24 cellular contexts compared by ENCODE assay signal in the genomic region with DNA sequence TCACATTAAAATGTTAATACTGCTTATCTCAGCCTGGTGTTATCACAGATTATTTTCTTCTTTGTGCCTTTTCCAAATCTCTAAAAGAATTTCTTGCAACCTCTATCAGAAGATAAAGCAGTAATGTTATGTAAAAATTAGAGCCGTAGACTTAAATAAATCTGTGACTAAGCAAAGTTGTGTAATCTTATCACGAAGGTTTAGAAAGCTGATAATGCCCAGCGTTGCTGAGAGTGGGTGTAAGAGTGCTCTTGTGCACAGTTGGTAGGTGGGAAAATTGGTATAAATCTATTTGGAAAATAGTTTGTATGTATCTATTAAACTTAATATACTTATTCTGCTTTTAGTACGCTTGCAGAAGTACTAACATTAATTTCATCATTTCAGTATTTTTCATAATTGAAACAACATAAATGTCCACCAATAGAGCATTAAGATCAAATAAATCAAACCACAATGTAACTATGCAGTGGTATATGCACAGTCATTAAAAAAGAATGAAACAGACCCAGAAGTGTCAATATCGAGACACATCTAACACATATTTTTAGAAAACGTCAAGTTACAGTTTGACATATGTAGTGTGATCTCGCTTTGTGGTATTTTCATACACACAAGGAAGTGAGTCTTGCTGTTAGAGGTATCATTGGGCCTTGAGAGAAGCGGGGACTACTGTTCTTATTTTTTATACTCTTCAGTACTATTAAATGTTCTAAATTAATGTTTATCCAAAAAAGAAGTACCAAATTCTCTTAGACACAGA. TPM values are rescaled to one million over a fixed set of nuclear protein-coding genes. Genes with fewer than 3 reads are reported as not detected.
"Had no signal": no experiment of that assay in that cellular context is flagged by ENCODE, and none has a peak within 500 bp of the region (broad histone marks: within the 10 kb centered on the region; RNA-seq: fewer than 3 reads in every experiment).

No MANE protein-coding gene starts in this region.

- DNase-seq: activated CD4-positive, alpha-beta T cell treated with anti-CD3 and anti-CD28 coated beads, Interleukin-2, amount 10 ng/mL, durations not matched to agents 7 days and 5 days; activated CD8-positive, alpha-beta T cell treated with anti-CD3 and anti-CD28 coated beads, Interleukin-2, amount 10 ng/mL, durations not matched to agents 7 days and 5 days; activated naive CD4-positive, alpha-beta T cell treated with Interleukin-2 at 50 U/mL for 16 hours; activated naive CD8-positive, alpha-beta T cell treated with anti-CD3 and anti-CD28 coated beads, Interleukin-2, amount 10 ng/mL, durations not matched to agents 7 days and 5 days; activated T-cell treated with anti-CD3 and anti-CD28 coated beads, Interleukin-2, amount 50 U/mL, for 24 hours; cerebellar nuclear complex; effector CD4-positive, alpha-beta T cell; foreskin fibroblast; hypothalamus; left ventricle myocardium inferior; natural killer cell; pancreas; stimulated activated CD4-positive, alpha-beta T cell treated with anti-CD3 and anti-CD28 coated beads, Interleukin-4, amount 100 ng/mL, for 4 hours; stimulated activated naive B cell treated with anti-CD40 and anti-IgM and Interleukin-4, amounts not matched to agents 10 μg/mL and 1 μg/mL and 100 μg/mL, for 72 hours; T-helper 1 cell; T-helper 9 cell had no signal

- FAIRE-seq: pancreas had no signal

- H3K27me3 ChIP-seq: breast epithelium, pancreas had no signal

- H3K4me3 Mint-ChIP-seq: activated CD4-positive, alpha-beta T cell treated with anti-CD3 and anti-CD28 coated beads, Interleukin-2, amount 10 ng/mL, durations not matched to agents 7 days and 5 days; activated CD8-positive, alpha-beta T cell treated with anti-CD3 and anti-CD28 coated beads, Interleukin-2, amount 10 ng/mL, durations not matched to agents 7 days and 5 days; activated naive CD8-positive, alpha-beta T cell treated with anti-CD3 and anti-CD28 coated beads, Interleukin-2, amount 10 ng/mL, durations not matched to agents 7 days and 5 days; activated T-cell treated with anti-CD3 and anti-CD28 coated beads, Interleukin-2, amount 50 U/mL, for 24 hours; memory B cell; natural killer cell; stimulated activated naive B cell treated with anti-CD40 and anti-IgM and Interleukin-4, amounts not matched to agents 10 μg/mL and 1 μg/mL and 100 μg/mL, for 72 hours had no signal

- H3K4me3 ChIP-seq: breast epithelium, esophagus muscularis mucosa, left ventricle myocardium inferior, pancreas had no signal

- H3K27ac ChIP-seq: breast epithelium, esophagus muscularis mucosa, left ventricle myocardium inferior, pancreas had no signal

- H3K9me3 Mint-ChIP-seq: activated CD4-positive, alpha-beta T cell treated with anti-CD3 and anti-CD28 coated beads, Interleukin-2, amount 10 ng/mL, durations not matched to agents 7 days and 5 days; activated naive CD8-positive, alpha-beta T cell treated with anti-CD3 and anti-CD28 coated beads, Interleukin-2, amount 10 ng/mL, durations not matched to agents 7 days and 5 days; activated T-cell treated with anti-CD3 and anti-CD28 coated beads, Interleukin-2, amount 50 U/mL, for 24 hours; activated T-helper 2 cell treated with anti-CD3 and anti-CD28 coated beads, Interferon-gamma antibody, Interleukin-2, Interleukin-4, amounts not matched to agents 10 μg/mL and 5 μg/mL and 100 μg/mL, durations not matched to agents 14 hours and 24 hours and 36 hours; memory B cell; natural killer cell; stimulated activated naive B cell treated with anti-CD40 and anti-IgM and Interleukin-4, amounts not matched to agents 10 μg/mL and 1 μg/mL and 100 μg/mL, for 72 hours had no signal

- H3K36me3 Mint-ChIP-seq: activated naive CD8-positive, alpha-beta T cell treated with anti-CD3 and anti-CD28 coated beads, Interleukin-2, amount 10 ng/mL, durations not matched to agents 7 days and 5 days; memory B cell; natural killer cell; stimulated activated naive B cell treated with anti-CD40 and anti-IgM and Interleukin-4, amounts not matched to agents 10 μg/mL and 1 μg/mL and 100 μg/mL, for 72 hours had no signal

- H3K9me3 ChIP-seq: breast epithelium, esophagus muscularis mucosa, left ventricle myocardium inferior, pancreas had no signal

- H3K27ac Mint-ChIP-seq: activated CD4-positive, alpha-beta T cell treated with anti-CD3 and anti-CD28 coated beads, Interleukin-2, amount 10 ng/mL, durations not matched to agents 7 days and 5 days; activated CD8-positive, alpha-beta T cell treated with anti-CD3 and anti-CD28 coated beads, Interleukin-2, amount 10 ng/mL, durations not matched to agents 7 days and 5 days; activated naive CD8-positive, alpha-beta T cell treated with anti-CD3 and anti-CD28 coated beads, Interleukin-2, amount 10 ng/mL, durations not matched to agents 7 days and 5 days; activated T-cell treated with anti-CD3 and anti-CD28 coated beads, Interleukin-2, amount 50 U/mL, for 24 hours; activated T-helper 2 cell treated with anti-CD3 and anti-CD28 coated beads, Interferon-gamma antibody, Interleukin-2, Interleukin-4, amounts not matched to agents 10 μg/mL and 5 μg/mL and 100 μg/mL, durations not matched to agents 14 hours and 24 hours and 36 hours; memory B cell; natural killer cell; stimulated activated naive B cell treated with anti-CD40 and anti-IgM and Interleukin-4, amounts not matched to agents 10 μg/mL and 1 μg/mL and 100 μg/mL, for 72 hours had no signal

- H3K36me3 ChIP-seq: breast epithelium, esophagus muscularis mucosa, left ventricle myocardium inferior, pancreas had no signal

- H3K4me1 ChIP-seq: breast epithelium, esophagus muscularis mucosa, left ventricle myocardium inferior had no signal

- H3K4me1 Mint-ChIP-seq: activated CD4-positive, alpha-beta T cell treated with anti-CD3 and anti-CD28 coated beads, Interleukin-2, amount 10 ng/mL, durations not matched to agents 7 days and 5 days; activated naive CD8-positive, alpha-beta T cell treated with anti-CD3 and anti-CD28 coated beads, Interleukin-2, amount 10 ng/mL, durations not matched to agents 7 days and 5 days; memory B cell; natural killer cell; stimulated activated naive B cell treated with anti-CD40 and anti-IgM and Interleukin-4, amounts not matched to agents 10 μg/mL and 1 μg/mL and 100 μg/mL, for 72 hours had no signal

- ATAC-seq: activated CD8-positive, alpha-beta T cell treated with anti-CD3 and anti-CD28 coated beads, Interleukin-2, amount 10 ng/mL, durations not matched to agents 7 days and 5 days; natural killer cell; sciatic nerve; stimulated activated naive B cell treated with anti-CD40 and anti-IgM and Interleukin-4, amounts not matched to agents 10 μg/mL and 1 μg/mL and 100 μg/mL, for 72 hours had no signal

RNA-seq across cellular contexts. Expression of a gene that starts 54.4 kb away (rescaled TPM):
- total RNA-seq: activated CD4-positive, alpha-beta T cell treated with anti-CD3 and anti-CD28 coated beads, Interleukin-2, amount 10 ng/mL, durations not matched to agents 7 days and 5 days; activated CD8-positive, alpha-beta T cell treated with anti-CD3 and anti-CD28 coated beads, Interleukin-2, amount 10 ng/mL, durations not matched to agents 7 days and 5 days; activated naive CD8-positive, alpha-beta T cell treated with anti-CD3 and anti-CD28 coated beads, Interleukin-2, amount 10 ng/mL, durations not matched to agents 7 days and 5 days; activated T-helper 2 cell treated with anti-CD3 and anti-CD28 coated beads, Interferon-gamma antibody, Interleukin-2, Interleukin-4, amounts not matched to agents 10 μg/mL and 5 μg/mL and 100 μg/mL, durations not matched to agents 14 hours and 24 hours and 36 hours; breast epithelium; esophagus muscularis mucosa; kidney epithelial cell; left ventricle myocardium inferior; natural killer cell; pancreas; sciatic nerve; ureter had no signal
- polyA plus RNA-seq: pancreas, thymus had no signal
